9 cellular contexts compared by ENCODE assay signal in genomic region chr5:6377121-6377520, GRCh38. TPM values are rescaled to one million over a fixed set of nuclear protein-coding genes. Genes with fewer than 3 reads are reported as not detected.
DNase-seq lines count a peak whose midpoint lies in the region; ATAC-seq lines count a peak whose summit lies in the region.
"Had no signal": no experiment of that assay in that cellular context is flagged by ENCODE, and none has a peak within 500 bp of the region (broad histone marks: within the 10 kb centered on the region; RNA-seq: fewer than 3 reads in every experiment).

No MANE protein-coding gene starts in this region.

- peak; percentile 13 for ATAC-seq in activated T-helper 17 cell treated with anti-CD3 and anti-CD28 coated beads, Interleukin-2, amount 50 U/mL, for 72 hours (replicated peaks)
- ATAC-seq in stimulated activated naive B cell treated with anti-CD40 and anti-IgM and Interleukin-4, amounts not matched to agents 10 μg/mL and 1 μg/mL and 100 μg/mL, for 72 hours (replicated peaks) = no peak
- ATAC-seq in GM18511 (IDR thresholded peaks at IDR 0.05; ENCODE audit: unreplicated experiment) = no peak
- no peak for ATAC-seq in HG02763 (IDR thresholded peaks at IDR 0.05; ENCODE audit: unreplicated experiment)

- peaks cover 23% of the 10 kb centered on the region for H3K4me1 Mint-ChIP-seq in activated T-helper 17 cell treated with anti-CD3 and anti-CD28 coated beads, Interleukin-2, amount 50 U/mL, for 72 hours
- peaks cover 21 to 48% of the 10 kb centered on the region in 2 donors for H3K4me1 Mint-ChIP-seq in stimulated activated naive B cell treated with anti-CD40 and anti-IgM and Interleukin-4, amounts not matched to agents 10 μg/mL and 1 μg/mL and 100 μg/mL, for 72 hours

- H3K27ac ChIP-seq in HUES48 (ENCODE audit: low read depth, low read length) = no peak overlapping the region

- DNase-seq in iris pigment epithelial cell (ENCODE audit: low read depth) (peak; percentile 48), HuH-7 (ENCODE audit: low spot score) (no peak), GM19238 (ENCODE audit: insufficient read length, low spot score) (no peak)
- DNase-seq in stimulated activated naive B cell treated with anti-CD40 and anti-IgM and Interleukin-4, amounts not matched to agents 10 μg/mL and 1 μg/mL and 100 μg/mL, for 72 hours = no peak
- DNase-seq: stimulated activated CD4-positive, alpha-beta T cell treated with anti-CD3 and anti-CD28 coated beads, Interleukin-2, amount 100 ng/mL, for 24 hours had no signal

- peaks cover 4% of the 10 kb centered on the region for H3K4me1 ChIP-seq in HUES48 (ENCODE audit: control insufficient read depth, insufficient read depth, low read length)

- peak overlapping the region; percentile 98 for H3K4me3 ChIP-seq in HUES48 (ENCODE audit: low read depth, low read length)

- no peaks in the 10 kb centered on the region for H3K9me3 ChIP-seq in HUES48 (ENCODE audit: control insufficient read depth, insufficient read depth, low read length)

- peaks cover 49% of the 10 kb centered on the region for H3K36me3 ChIP-seq in HUES48 (ENCODE audit: control insufficient read depth, insufficient read depth, low read length)

- H3K9ac ChIP-seq in HUES48 (ENCODE audit: low read depth, low read length) = 0 out of 2 replicates have a peak overlapping the region, but pooled peaks have one; percentile 82

- H3K27me3 Mint-ChIP-seq in activated T-helper 17 cell treated with anti-CD3 and anti-CD28 coated beads, Interleukin-2, amount 50 U/mL, for 72 hours = no peaks in the 10 kb centered on the region
- H3K27me3 Mint-ChIP-seq in stimulated activated naive B cell treated with anti-CD40 and anti-IgM and Interleukin-4, amounts not matched to agents 10 μg/mL and 1 μg/mL and 100 μg/mL, for 72 hours = no peaks in the 10 kb centered on the region

- no peaks in the 10 kb centered on the region for H3K27me3 ChIP-seq in HUES48 (ENCODE audit: control insufficient read depth, insufficient read depth, low read length)

- H3K27ac Mint-ChIP-seq in activated T-helper 17 cell treated with anti-CD3 and anti-CD28 coated beads, Interleukin-2, amount 50 U/mL, for 72 hours = peak overlapping the region; percentile 97
- peak overlapping the region; percentile 31 for H3K27ac Mint-ChIP-seq in stimulated activated naive B cell treated with anti-CD40 and anti-IgM and Interleukin-4, amounts not matched to agents 10 μg/mL and 1 μg/mL and 100 μg/mL, for 72 hours

- H3K4me3 Mint-ChIP-seq in activated T-helper 17 cell treated with anti-CD3 and anti-CD28 coated beads, Interleukin-2, amount 50 U/mL, for 72 hours = peak overlapping the region; percentile 91
- peak overlapping the region; percentile 98 to 100 for H3K4me3 Mint-ChIP-seq in stimulated activated naive B cell treated with anti-CD40 and anti-IgM and Interleukin-4, amounts not matched to agents 10 μg/mL and 1 μg/mL and 100 μg/mL, for 72 hours

- peaks cover 65% of the 10 kb centered on the region for H3K36me3 Mint-ChIP-seq in activated T-helper 17 cell treated with anti-CD3 and anti-CD28 coated beads, Interleukin-2, amount 50 U/mL, for 72 hours (ENCODE audit: low read depth)
- peaks cover 32 to 55% of the 10 kb centered on the region in 2 donors for H3K36me3 Mint-ChIP-seq in stimulated activated naive B cell treated with anti-CD40 and anti-IgM and Interleukin-4, amounts not matched to agents 10 μg/mL and 1 μg/mL and 100 μg/mL, for 72 hours

- no peaks in the 10 kb centered on the region for H3K9me3 Mint-ChIP-seq in activated T-helper 17 cell treated with anti-CD3 and anti-CD28 coated beads, Interleukin-2, amount 50 U/mL, for 72 hours
- H3K9me3 Mint-ChIP-seq in stimulated activated naive B cell treated with anti-CD40 and anti-IgM and Interleukin-4, amounts not matched to agents 10 μg/mL and 1 μg/mL and 100 μg/mL, for 72 hours = no peaks in the 10 kb centered on the region

RNA-seq across cellular contexts. Expression of gene MED10, which starts 1.2 kb away (rescaled TPM):
- 10 to 100 TPM; 65.8 to 92.1 TPM for total RNA-seq in activated T-helper 17 cell treated with anti-CD3 and anti-CD28 coated beads, Interleukin-2, amount 50 U/mL, for 72 hours
